In genomic region chr12:115354476-115354890, GRCh38 we compare ENCODE assay signal across 9 cellular contexts.
DNase-seq lines count a peak whose midpoint lies in the region; ATAC-seq and TF ChIP-seq lines count a peak whose summit lies in the region.
"Had no signal": no experiment of that assay in that cellular context is flagged by ENCODE, and none has a peak within 500 bp of the region (broad histone marks: within the 10 kb centered on the region; RNA-seq: fewer than 3 reads in every experiment).

No MANE protein-coding gene starts in this region.

- no peak for DNase-seq in MG63
- no peak for DNase-seq in esophagus muscularis mucosa (ENCODE audit: extremely low spot score)
- DNase-seq in natural killer cell treated with Interleukin-12 subunit alpha and Interleukin-12 subunit beta and Interleukin-15 and Interleukin-18, amount 100 ng/mL, for 72 hours (ENCODE audit: low spot score): no peak
- DNase-seq in NCI-H2029 (lab: John Stamatoyannopoulos, UW): no peak
- DNase-seq in DMS53 treated with DMSO at 0.1 percent for 48 hours (lab: John Stamatoyannopoulos, UW; ENCODE audit: unreplicated experiment): no peak
- DNase-seq in putamen (ENCODE audit: low spot score): no peak
- DNase-seq: NCI-H2227 treated with DMSO at 0.1 percent for 48 hours had no signal

- H3K36me3 ChIP-seq in MG63 (no peaks in the 10 kb centered on the region), esophagus muscularis mucosa (no peaks in the 10 kb centered on the region), skeletal muscle tissue (ENCODE audit: control insufficient read depth in 3 of 3, insufficient read depth in 3 of 3, low read length in 3 of 3) (no peaks in the 10 kb centered on the region)

- H3K4me1 ChIP-seq in esophagus muscularis mucosa (peaks cover 2 to 13% (median 9%) of the 10 kb centered on the region in 4 donors), skeletal muscle tissue (ENCODE audit: control insufficient read depth in 3 of 3, insufficient read depth in 3 of 3, low read length in 3 of 3) (peaks cover 0 to 8% (median 2%) of the 10 kb centered on the region in 3 donors)

- 100% methylated on average over 1 of the region's 1 CpG for WGBS in esophagus muscularis mucosa

- peaks cover 6% of the 10 kb centered on the region for H3K9me3 Mint-ChIP-seq in natural killer cell treated with Interleukin-12 subunit alpha and Interleukin-12 subunit beta and Interleukin-15 and Interleukin-18, amount 100 ng/mL, for 72 hours

- no peak for TF ChIP-seq CTCF in esophagus muscularis mucosa (IDR thresholded peaks at IDR 0.05)

- TF ChIP-seq EP300 in esophagus muscularis mucosa (IDR thresholded peaks at IDR 0.05): no peak

- H3K27me3 Mint-ChIP-seq in natural killer cell treated with Interleukin-12 subunit alpha and Interleukin-12 subunit beta and Interleukin-15 and Interleukin-18, amount 100 ng/mL, for 72 hours: no peaks in the 10 kb centered on the region

- H3K4me3 Mint-ChIP-seq in natural killer cell treated with Interleukin-12 subunit alpha and Interleukin-12 subunit beta and Interleukin-15 and Interleukin-18, amount 100 ng/mL, for 72 hours: no peak overlapping the region

- TF ChIP-seq POLR2A in esophagus muscularis mucosa (IDR thresholded peaks at IDR 0.05; ENCODE audit: low read depth): no peak

- peak; percentile 79 for ATAC-seq in GM18867 (IDR thresholded peaks at IDR 0.05; ENCODE audit: unreplicated experiment)
- ATAC-seq in natural killer cell treated with Interleukin-12 subunit alpha and Interleukin-12 subunit beta and Interleukin-15 and Interleukin-18, amount 100 ng/mL, for 72 hours: no peak

- peak overlapping the region; percentile 50 to 80 (median 70) for H3K27ac ChIP-seq in esophagus muscularis mucosa (replicated peaks in 1 of 4)
- H3K27ac ChIP-seq in skeletal muscle tissue (ENCODE audit: low read depth, low read length): peak overlapping the region; percentile 77

- H3K4me3 ChIP-seq in MG63 (peak overlapping the region; percentile 44), esophagus muscularis mucosa (peak overlapping the region; percentile 31 to 57 (median 42)), skeletal muscle tissue (ENCODE audit: low read length in 3 of 3) (peak overlapping the region; percentile 22 to 60 (median 44))

- no peaks in the 10 kb centered on the region for H3K4me1 Mint-ChIP-seq in natural killer cell treated with Interleukin-12 subunit alpha and Interleukin-12 subunit beta and Interleukin-15 and Interleukin-18, amount 100 ng/mL, for 72 hours (ENCODE audit: low read depth in 2 of 2)

- no peaks in the 10 kb centered on the region for H3K27me3 ChIP-seq in MG63
- H3K27me3 ChIP-seq in esophagus muscularis mucosa: no peaks in the 10 kb centered on the region
- H3K27me3 ChIP-seq in skeletal muscle tissue (ENCODE audit: control insufficient read depth in 3 of 3, insufficient read depth in 3 of 3, low read length in 3 of 3): no peaks in the 10 kb centered on the region

- H3K9me3 ChIP-seq in MG63: no peaks in the 10 kb centered on the region
- H3K9me3 ChIP-seq in esophagus muscularis mucosa: no peaks in the 10 kb centered on the region
- no peaks in the 10 kb centered on the region for H3K9me3 ChIP-seq in skeletal muscle tissue (ENCODE audit: control insufficient read depth in 3 of 3, low read length in 3 of 3)

- intact Hi-C loops in esophagus muscularis mucosa (cut with DNase I): no loop called here

- H3K27ac Mint-ChIP-seq in natural killer cell treated with Interleukin-12 subunit alpha and Interleukin-12 subunit beta and Interleukin-15 and Interleukin-18, amount 100 ng/mL, for 72 hours: no peak overlapping the region

- H3K36me3 Mint-ChIP-seq in natural killer cell treated with Interleukin-12 subunit alpha and Interleukin-12 subunit beta and Interleukin-15 and Interleukin-18, amount 100 ng/mL, for 72 hours: no peaks in the 10 kb centered on the region

- H3K9ac ChIP-seq in skeletal muscle tissue (ENCODE audit: low read depth in 1 of 3, low read length in 3 of 3): peak overlapping the region; percentile 47 to 69 (median 53)
